17 cellular contexts compared by ENCODE assay signal in genomic region chr15:85725564-85725963, GRCh38.
DNase-seq lines count a peak whose midpoint lies in the region; ATAC-seq, FAIRE-seq and TF ChIP-seq lines count a peak whose summit lies in the region.
"Had no signal": no experiment of that assay in that cellular context is flagged by ENCODE, and none has a peak within 500 bp of the region (broad histone marks: within the 10 kb centered on the region; RNA-seq: fewer than 3 reads in every experiment).

No MANE protein-coding gene starts in this region.

- no peaks in the 10 kb centered on the region for H3K9me3 Mint-ChIP-seq in activated CD4-positive, alpha-beta T cell treated with anti-CD3 and anti-CD28 coated beads for 36 hours (ENCODE audit: low read depth)
- H3K9me3 Mint-ChIP-seq: T-helper 2 cell treated with Interferon-gamma antibody and Interleukin-4, amounts not matched to agents 5 μg/mL and 100 μg/mL, for 36 hours had no signal

- peaks cover 49% of the 10 kb centered on the region for H3K4me1 ChIP-seq in adipocyte (ENCODE audit: control insufficient read depth, insufficient read depth, low read length)
- H3K4me1 ChIP-seq in muscle layer of duodenum (ENCODE audit: control insufficient read depth in 1 of 2, insufficient read depth in 2 of 2, low read length in 2 of 2): peaks cover 0 to 21% of the 10 kb centered on the region in 2 donors
- peaks cover 18% of the 10 kb centered on the region for H3K4me1 ChIP-seq in stomach smooth muscle (ENCODE audit: control insufficient read depth, insufficient read depth, low read length)

- peak overlapping the region; percentile 72 for H3K27ac Mint-ChIP-seq in activated CD4-positive, alpha-beta T cell treated with anti-CD3 and anti-CD28 coated beads for 36 hours
- H3K27ac Mint-ChIP-seq: T-helper 2 cell treated with Interferon-gamma antibody and Interleukin-4, amounts not matched to agents 5 μg/mL and 100 μg/mL, for 36 hours had no signal

- FAIRE-seq in RCC 7860 (lab: Jason Lieb, UNC): no peak

- TF ChIP-seq CTCF in GM10248 (IDR thresholded peaks at IDR 0.05; ENCODE audit: control extremely low read depth, extremely low read depth, low read depth, missing control alignments): no peak

- peaks cover 68% of the 10 kb centered on the region for H3K36me3 ChIP-seq in adipocyte (ENCODE audit: control insufficient read depth, insufficient read depth, low read length, severe bottlenecking)
- peaks cover 79 to 83% of the 10 kb centered on the region in 2 donors for H3K36me3 ChIP-seq in muscle layer of duodenum (ENCODE audit: control insufficient read depth in 1 of 2, insufficient read depth in 2 of 2, low read length in 2 of 2)
- H3K36me3 ChIP-seq in stomach smooth muscle (ENCODE audit: control insufficient read depth in 2 of 2, insufficient read depth in 2 of 2, low read length in 2 of 2): peaks cover 46 to 48% of the 10 kb centered on the region in 2 donors

- H3K27me3 ChIP-seq in adipocyte (replicated peaks; ENCODE audit: control insufficient read depth, insufficient read depth, low read length): no peaks in the 10 kb centered on the region
- no peaks in the 10 kb centered on the region for H3K27me3 ChIP-seq in muscle layer of duodenum (ENCODE audit: low read depth, low read length)
- no peaks in the 10 kb centered on the region for H3K27me3 ChIP-seq in stomach smooth muscle (ENCODE audit: control insufficient read depth in 1 of 2, insufficient read depth in 2 of 2, low read length in 2 of 2)

- peak overlapping the region; percentile 90 for H3K27ac ChIP-seq in muscle layer of duodenum (ENCODE audit: low read length)
- H3K27ac ChIP-seq in stomach smooth muscle (ENCODE audit: low read length): peak overlapping the region; percentile 77
- H3K27ac ChIP-seq: 22Rv1 had no signal

- peaks cover 69% of the 10 kb centered on the region for H3K4me1 Mint-ChIP-seq in activated CD4-positive, alpha-beta T cell treated with anti-CD3 and anti-CD28 coated beads for 36 hours

- H3K4me3 Mint-ChIP-seq in activated CD4-positive, alpha-beta T cell treated with anti-CD3 and anti-CD28 coated beads for 36 hours: no peak overlapping the region
- H3K4me3 Mint-ChIP-seq: T-helper 2 cell treated with Interferon-gamma antibody and Interleukin-4, amounts not matched to agents 5 μg/mL and 100 μg/mL, for 36 hours had no signal

- H3K4me3 ChIP-seq in adipocyte (ENCODE audit: low read length) (peak overlapping the region; percentile 42), muscle layer of duodenum (ENCODE audit: low read depth in 1 of 2, low read length in 2 of 2) (no peak overlapping the region), stomach smooth muscle (ENCODE audit: low read length in 2 of 2) (no peak overlapping the region)

- POLR2A ChIA-PET in activated CD4-positive, alpha-beta T cell treated with anti-CD3 and anti-CD28 coated beads for 36 hours (lab: Charles Lee): interaction anchor here (0.7 to 1.5 kb wide), 3 partner anchors 15 to 293 kb away, joined by 3 to 5 read pairs (median 5); no protein-coding TSS in a partner anchor
- POLR2A ChIA-PET in GM10248 (lab: Yijun Ruan, JAX): no interaction called here

- intact Hi-C loops in activated CD4-positive, alpha-beta T cell treated with anti-CD3 and anti-CD28 coated beads for 36 hours (cut with DNase I, micrococcal nuclease): loop anchor here in 1 of 2 experiments (2.0 to 10.0 kb wide), 2 partner anchors 239 to 431 kb away; no protein-coding TSS in a partner anchor

- H3K9ac ChIP-seq in adipocyte (ENCODE audit: low read length) (peak overlapping the region; percentile 72), stomach smooth muscle (ENCODE audit: low read length in 2 of 2) (peak overlapping the region in 1 of 2 donors; percentile 2)

- no peaks in the 10 kb centered on the region for H3K27me3 Mint-ChIP-seq in activated CD4-positive, alpha-beta T cell treated with anti-CD3 and anti-CD28 coated beads for 36 hours

- H3K9me3 ChIP-seq in adipocyte (ENCODE audit: control insufficient read depth, low read length) (no peaks in the 10 kb centered on the region), muscle layer of duodenum (ENCODE audit: control insufficient read depth in 1 of 2, low read length in 2 of 2) (no peaks in the 10 kb centered on the region), stomach smooth muscle (ENCODE audit: control insufficient read depth in 2 of 2, low read length in 2 of 2) (no peaks in the 10 kb centered on the region)

- H3K36me3 Mint-ChIP-seq in activated CD4-positive, alpha-beta T cell treated with anti-CD3 and anti-CD28 coated beads for 36 hours (ENCODE audit: low read depth): peaks cover 70% of the 10 kb centered on the region

- CTCF ChIA-PET in activated CD4-positive, alpha-beta T cell treated with anti-CD3 and anti-CD28 coated beads for 36 hours (lab: Charles Lee): interaction anchor here (0.8 to 3.2 kb wide), 6 partner anchors 14 to 246 kb away, joined by 3 to 15 read pairs (median 4); no protein-coding TSS in a partner anchor
- CTCF ChIA-PET in GM10248 (lab: Yijun Ruan, JAX): interaction anchor here (1.7 to 5.2 kb wide), 4 partner anchors 13 to 116 kb away, joined by 4 to 47 read pairs (median 8); no protein-coding TSS in a partner anchor

- no peak for DNase-seq in activated CD4-positive, alpha-beta T cell treated with anti-CD3 and anti-CD28 coated beads for 36 hours
- DNase-seq in activated CD4-positive, alpha-beta T cell treated with anti-CD3 and anti-CD28 coated beads for 48 hours: no peak
- DNase-seq in adipocyte (ENCODE audit: low read depth): peak; percentile 31
- no peak for DNase-seq in GM10248 (ENCODE audit: extremely low spot score)
- no peak for DNase-seq in DMS79 treated with DMSO at 0.1 percent for 48 hours (lab: John Stamatoyannopoulos, UW)
- DNase-seq in RCC 7860 (ENCODE audit: low spot score): no peak
- DNase-seq: activated CD8-positive, alpha-beta memory T cell treated with anti-CD3 and anti-CD28 coated beads for 24 hours; amygdala; Calu3; effector memory CD4-positive, alpha-beta T cell; NCI-H1694; NCI-H526; stimulated activated CD4-positive, alpha-beta T cell treated with anti-CD3 and anti-CD28 coated beads, Interleukin-4, amount 100 ng/mL, for 4 hours had no signal

- ATAC-seq in activated CD4-positive, alpha-beta T cell treated with anti-CD3 and anti-CD28 coated beads for 36 hours: peak; percentile 40
